In the genomic region with DNA sequence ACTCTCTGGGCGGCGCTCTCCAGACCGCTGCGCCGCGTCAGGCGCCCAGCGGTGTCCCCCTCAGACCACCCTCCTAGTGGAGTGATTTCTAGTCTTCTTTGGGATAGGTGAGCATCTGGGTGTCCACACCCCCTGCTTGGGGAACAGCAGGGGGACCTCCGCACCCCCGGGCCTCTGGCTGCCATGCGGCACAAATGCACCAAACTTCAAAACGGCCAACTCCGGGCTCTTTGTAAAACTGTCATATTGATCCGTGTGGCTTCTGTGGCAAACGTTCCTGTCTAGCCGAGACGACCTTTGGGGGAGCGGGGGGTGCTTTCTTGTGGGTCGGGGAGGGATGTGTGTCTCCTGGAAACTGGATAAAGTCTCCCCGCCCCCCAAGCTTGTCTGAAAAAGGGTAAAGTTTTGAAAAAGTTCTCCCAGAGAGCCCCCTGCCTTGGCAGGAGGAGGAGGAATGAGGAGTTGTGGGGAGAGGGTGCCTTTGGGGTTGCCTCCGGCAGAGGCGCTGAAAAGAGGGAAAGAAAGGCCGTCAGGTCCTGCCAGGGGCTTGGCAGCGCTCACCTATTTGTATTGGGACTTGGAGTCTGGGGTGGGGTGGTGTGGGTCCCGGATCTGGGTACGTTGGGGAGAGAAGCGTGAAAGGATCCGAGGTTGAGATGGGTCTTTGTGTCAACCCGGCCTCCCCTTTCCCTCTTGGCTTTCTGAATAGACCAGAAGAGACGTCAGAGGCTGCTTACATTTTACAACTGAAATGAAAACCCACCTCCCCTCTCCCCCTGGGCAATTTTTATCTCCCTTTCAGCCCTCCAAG, we compare ENCODE assay signal across 8 cellular contexts. TPM values are rescaled to one million over a fixed set of nuclear protein-coding genes. Genes with fewer than 3 reads are reported as not detected.
DNase-seq lines count a peak whose midpoint lies in the region; ATAC-seq and TF ChIP-seq lines count a peak whose summit lies in the region.

No MANE protein-coding gene starts in this region.

- TF ChIP-seq CTCF in A673 (conservative IDR thresholded peaks at IDR 0.05; ENCODE audit: low read depth, low read length) (no peak), hepatocyte (IDR thresholded peaks at IDR 0.05; ENCODE audit: poor library complexity) (no peak), smooth muscle cell (IDR thresholded peaks at IDR 0.05; ENCODE audit: borderline replicate concordance, insufficient read depth, poor library complexity, severe bottlenecking) (no peak)

- peak overlapping the region; percentile 77 for H2AFZ ChIP-seq in GM23248
- no peak overlapping the region for H2AFZ ChIP-seq in hepatocyte
- peak overlapping the region; percentile 3 for H2AFZ ChIP-seq in smooth muscle cell (ENCODE audit: low read depth)

- H3K27me3 ChIP-seq in A673 (replicated peaks; ENCODE audit: insufficient read depth, low read depth, low read length, poor library complexity) (no peaks in the 10 kb centered on the region), GM23248 (replicated peaks; ENCODE audit: insufficient read depth) (no peaks in the 10 kb centered on the region), hepatocyte (no peaks in the 10 kb centered on the region), smooth muscle cell (ENCODE audit: low read depth) (no peaks in the 10 kb centered on the region)

- H3K4me3 ChIP-seq in A673 (ENCODE audit: low read depth, low read length, poor library complexity, severe bottlenecking) (peak overlapping the region; percentile 87), GM23248 (peak overlapping the region; percentile 90), hepatocyte (peak overlapping the region; percentile 75), smooth muscle cell (peak overlapping the region; percentile 87)

- H3K27ac ChIP-seq in A673 (ENCODE audit: low read depth, low read length, poor library complexity, severe bottlenecking) (peak overlapping the region; percentile 96), GM23248 (peak overlapping the region; percentile 90), hepatocyte (peak overlapping the region; percentile 97), smooth muscle cell (ENCODE audit: low read depth) (peak overlapping the region; percentile 58)

- DNase-seq in A673 (ENCODE audit: low spot score) (peak; percentile 67), GM23248 (peak; percentile 55), RPMI8226 (peak; percentile 35), hepatocyte (ENCODE audit: low spot score) (peak; percentile 64), smooth muscle cell (lab: John Stamatoyannopoulos, UW; ENCODE audit: unreplicated experiment) (no peak), putamen (ENCODE audit: low spot score) (no peak)
- peak; percentile 44 for DNase-seq in activated naive CD4-positive, alpha-beta T cell treated with anti-CD3 and anti-CD28 coated beads, Interleukin-2, amount 50 U/mL, for 16 hours

- H3K36me3 ChIP-seq in A673 (ENCODE audit: insufficient read depth, low read length, poor library complexity, severe bottlenecking) (peaks cover 20% of the 10 kb centered on the region), GM23248 (ENCODE audit: low read depth) (peaks cover 5% of the 10 kb centered on the region; the same call in 1 of the 2 replicates), hepatocyte (replicated peaks; ENCODE audit: insufficient read depth, low read depth) (no peaks in the 10 kb centered on the region), smooth muscle cell (ENCODE audit: low read depth) (no peaks in the 10 kb centered on the region)

- H3K4me2 ChIP-seq in GM23248 (ENCODE audit: unreplicated experiment) (peak overlapping the region; percentile 86), hepatocyte (peak overlapping the region; percentile 96), smooth muscle cell (peak overlapping the region; percentile 100)

- in situ Hi-C loops in GM23248 (cut with MboI): no loop called here

- 4% methylated on average over 29 to 30 of the region's 30 CpGs for WGBS in GM23248 (ENCODE audit: low coverage in 1 of 2, low lambda C conversion rate in 2 of 2, missing lambda C conversion rate in 2 of 2), 2 experiments
- WGBS in hepatocyte (ENCODE audit: low lambda C conversion rate, missing lambda C conversion rate): 4% methylated on average over 27 of the region's 30 CpGs
- 2% methylated on average over 30 of the region's 30 CpGs for WGBS in smooth muscle cell (ENCODE audit: low lambda C conversion rate)

- CTCF ChIA-PET in A673 (lab: Charles Lee): no interaction called here

- ATAC-seq in GM21619 (IDR thresholded peaks at IDR 0.05; ENCODE audit: unreplicated experiment): no peak

- H3K9ac ChIP-seq in GM23248 (peak overlapping the region; percentile 82), smooth muscle cell (ENCODE audit: low read depth) (peak overlapping the region; percentile 65)

- H3K9me2 ChIP-seq in GM23248 (ENCODE audit: insufficient read depth): no peaks in the 10 kb centered on the region
- no peaks in the 10 kb centered on the region for H3K9me2 ChIP-seq in hepatocyte (replicated peaks; ENCODE audit: insufficient read depth)

- H3K9me3 ChIP-seq in A673 (ENCODE audit: low read depth, low read length, poor library complexity, severe bottlenecking): no peaks in the 10 kb centered on the region
- H3K9me3 ChIP-seq in GM23248 (ENCODE audit: low read depth): no peaks in the 10 kb centered on the region
- H3K9me3 ChIP-seq in hepatocyte (ENCODE audit: low read depth): no peaks in the 10 kb centered on the region
- H3K9me3 ChIP-seq in smooth muscle cell (replicated peaks; ENCODE audit: low read depth): no peaks in the 10 kb centered on the region

- H3K4me1 ChIP-seq in A673 (ENCODE audit: insufficient read depth, low read length, poor library complexity, severe bottlenecking) (peaks cover 47% of the 10 kb centered on the region), GM23248 (ENCODE audit: insufficient read depth) (peaks cover 38% of the 10 kb centered on the region), hepatocyte (ENCODE audit: insufficient read depth) (peaks cover 45% of the 10 kb centered on the region), smooth muscle cell (ENCODE audit: low read depth) (peaks cover 51% of the 10 kb centered on the region)

- POLR2A ChIA-PET in A673 (lab: Charles Lee; ENCODE audit: low non-redundant PET): no interaction called here

- H3K79me2 ChIP-seq in GM23248 (ENCODE audit: insufficient read depth): peaks cover 32% of the 10 kb centered on the region
- H3K79me2 ChIP-seq in hepatocyte: peaks cover 47% of the 10 kb centered on the region
- H3K79me2 ChIP-seq in smooth muscle cell (ENCODE audit: low read depth): peaks cover 15% of the 10 kb centered on the region

- BruUV-seq in A673 (replicated peaks; lab: Mats Ljungman, UMichigan): no TSS peak

- intact Hi-C loops in A673 (cut with micrococcal nuclease; ENCODE audit: unreplicated experiment): loop anchor here (5.0 kb wide), 3 partner anchors 46 to 336 kb away; a partner anchor contains a TSS

- no peaks in the 10 kb centered on the region for H4K20me1 ChIP-seq in GM23248 (ENCODE audit: insufficient read depth)
- peaks cover 7% of the 10 kb centered on the region for H4K20me1 ChIP-seq in hepatocyte (ENCODE audit: insufficient read depth, poor library complexity, severe bottlenecking)
- H4K20me1 ChIP-seq in smooth muscle cell (ENCODE audit: low read depth): no peaks in the 10 kb centered on the region

- H3F3A ChIP-seq in GM23248 (ENCODE audit: insufficient read depth) (peaks cover 38% of the 10 kb centered on the region), smooth muscle cell (ENCODE audit: low read depth) (peaks cover 17% of the 10 kb centered on the region)

RNA-seq across cellular contexts. Expression of a gene that starts 2.2 kb away (rescaled TPM):
- total RNA-seq in A673 (2021) (249 and 264 TPM in 2 replicates), hepatocyte (65.6 and 75.3 TPM in 2 replicates), smooth muscle cell (28.5 and 34.9 TPM in 2 replicates)
- total RNA-seq in GM23248 (2014; rRNA removed; shearing (Covaris generic)): 56.5 and 73.6 TPM in 2 replicates
- polyA plus RNA-seq in GM23248 (2016; fragmentation: Nextera tagmentation; extraction: Ambion mirVana) (14.0 and 16.0 TPM in 2 replicates), hepatocyte (41.2 and 49.4 TPM in 2 replicates), smooth muscle cell (16.3 and 23.5 TPM in 2 replicates)

RNA-seq across cellular contexts. Expression of a gene that starts 28.6 kb away (rescaled TPM):
- total RNA-seq in A673 (2021) (16.9 and 18.7 TPM in 2 replicates), hepatocyte (9.1 and 14.1 TPM in 2 replicates), smooth muscle cell (8.6 and 9.3 TPM in 2 replicates)
- 11.0 and 20.6 TPM in 2 replicates for total RNA-seq in GM23248 (2014; rRNA removed; shearing (Covaris generic))
- polyA plus RNA-seq in GM23248 (2016; fragmentation: Nextera tagmentation; extraction: Ambion mirVana) (8.6 and 9.9 TPM in 2 replicates), hepatocyte (12.2 and 15.1 TPM in 2 replicates), smooth muscle cell (6.6 and 7.9 TPM in 2 replicates)

RNA-seq across cellular contexts. Expression of a gene that starts 29.1 kb away (rescaled TPM):
- 64.3 and 67.7 TPM in 2 replicates for total RNA-seq in A673 (2021)
- total RNA-seq in GM23248 (2014; rRNA removed; shearing (Covaris generic)): 70.4 and 71.5 TPM in 2 replicates
- polyA plus RNA-seq in GM23248 (2016; fragmentation: Nextera tagmentation; extraction: Ambion mirVana): 185 and 196 TPM in 2 replicates
- total RNA-seq in hepatocyte: 49.2 and 66.0 TPM in 2 replicates
- polyA plus RNA-seq in hepatocyte: 147 and 154 TPM in 2 replicates
- 30.6 and 76.4 TPM in 2 replicates for total RNA-seq in smooth muscle cell
- polyA plus RNA-seq in smooth muscle cell: 86.1 and 99.4 TPM in 2 replicates

RNA-seq across cellular contexts. Expression of a gene that starts 29.7 kb away (rescaled TPM):
- total RNA-seq in A673 (2021): 0.83 and 1.1 TPM in 2 replicates
- 4.3 and 15.3 TPM in 2 replicates for total RNA-seq in GM23248 (2014; rRNA removed; shearing (Covaris generic))
- 3.1 and 4.3 TPM in 2 replicates for polyA plus RNA-seq in GM23248 (2016; fragmentation: Nextera tagmentation; extraction: Ambion mirVana)
- total RNA-seq in hepatocyte: 2.9 and 3.5 TPM in 2 replicates
- 2.5 and 4.8 TPM in 2 replicates for polyA plus RNA-seq in hepatocyte
- 3.4 and 5.4 TPM in 2 replicates for total RNA-seq in smooth muscle cell
- polyA plus RNA-seq in smooth muscle cell: 3.5 and 5.1 TPM in 2 replicates

RNA-seq across cellular contexts. Expression of a gene that starts 31.6 kb away (rescaled TPM):
- total RNA-seq in A673 (2021): 1.7 and 3.0 TPM in 2 replicates
- not detected in 2 replicates for total RNA-seq in GM23248 (2014; rRNA removed; shearing (Covaris generic))
- polyA plus RNA-seq in GM23248 (2016; fragmentation: Nextera tagmentation; extraction: Ambion mirVana): 0.23 TPM in 1 of 2 replicates, not detected in the other
- total RNA-seq in hepatocyte: 59.6 and 73.3 TPM in 2 replicates
- 241 and 328 TPM in 2 replicates for polyA plus RNA-seq in hepatocyte
- total RNA-seq in smooth muscle cell: 5.1 and 8.6 TPM in 2 replicates
- polyA plus RNA-seq in smooth muscle cell: 12.7 and 16.1 TPM in 2 replicates

Comparison
In these comparisons a context has a peak if more than half of its experiments do, and no peak if none do; other contexts are left out.
1. DNase-seq: peak in A673 (single experiment), GM23248 (single experiment), RPMI8226 (single experiment), activated naive CD4-positive, alpha-beta T cell treated with anti-CD3 and anti-CD28 coated beads, Interleukin-2, amount 50 U/mL, for 16 hours (single experiment) and hepatocyte (single experiment); none in smooth muscle cell (single experiment) and putamen (single experiment).
2. Peak in every context shown above with its lines, with median percentiles within 50 percentile points of each other: H3K27ac ChIP-seq, H3K4me3 ChIP-seq and H3K4me2 ChIP-seq.